In the genomic region with DNA sequence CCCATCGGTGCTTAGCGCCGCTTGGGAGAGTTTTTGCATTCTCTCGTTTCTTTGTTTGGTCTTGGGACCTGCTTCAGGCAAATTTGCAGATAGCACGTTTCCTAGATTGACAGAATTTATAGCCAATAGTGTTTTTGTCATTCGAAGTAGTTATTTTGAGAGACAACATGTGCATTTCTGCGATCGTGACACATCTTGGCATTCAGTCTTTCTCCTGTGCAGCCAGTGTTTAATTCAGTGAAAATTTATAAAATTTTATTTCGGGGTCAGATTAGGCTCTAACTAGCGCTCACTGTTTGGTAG, we compare ENCODE assay signal across 8 cellular contexts. TPM values are rescaled to one million over a fixed set of nuclear protein-coding genes. Genes with fewer than 3 reads are reported as not detected.
DNase-seq lines count a peak whose midpoint lies in the region; ATAC-seq, FAIRE-seq and TF ChIP-seq lines count a peak whose summit lies in the region.

No MANE protein-coding gene starts in this region.

- ATAC-seq in GM18502 (IDR thresholded peaks at IDR 0.05; ENCODE audit: poor library complexity, unreplicated experiment) (peak; percentile 45), HG02610 (IDR thresholded peaks at IDR 0.05; ENCODE audit: unreplicated experiment) (peak; percentile 26), pancreas (no peak), omental fat pad (ENCODE audit: low FRiP score) (no peak), HG03039 (IDR thresholded peaks at IDR 0.05; ENCODE audit: unreplicated experiment) (no peak)

- intact Hi-C loops in pancreas (cut with DNase I) = no loop called here

- DNase-seq in RKO (ENCODE audit: low spot score) (peak; percentile 71), erythroblast (lab: John Stamatoyannopoulos, UW) (peak; percentile 74 to 81), pancreas (no peak), SW 1271 (lab: John Stamatoyannopoulos, UW) (no peak), omental fat pad (ENCODE audit: low spot score) (no peak)

- TF ChIP-seq CTCF in pancreas (IDR thresholded peaks at IDR 0.05) (no peak), omental fat pad (IDR thresholded peaks at IDR 0.05) (no peak)

- peaks cover 0 to under 1% (median 0%) of the 10 kb centered on the region in 3 donors for H3K36me3 ChIP-seq in pancreas

- WGBS in pancreas, 2 donors = 1 to 2% methylated on average over 10 of the region's 10 CpGs

- peaks cover 0 to 13% (median 10%) of the 10 kb centered on the region in 3 donors for H3K4me1 ChIP-seq in pancreas

- H3K4me3 ChIP-seq in pancreas = peak overlapping the region; percentile 66 to 95 (median 92)

- no peaks in the 10 kb centered on the region for H3K9me3 ChIP-seq in pancreas

- FAIRE-seq in pancreas (lab: Jason Lieb, UNC) = no peak

- H3K27me3 ChIP-seq in pancreas = no peaks in the 10 kb centered on the region

- TF ChIP-seq POLR2A in erythroblast (IDR thresholded peaks at IDR 0.05; ENCODE audit: low read length) = no peak

- peak overlapping the region; percentile 76 to 94 (median 88) for H3K27ac ChIP-seq in pancreas

RNA-seq across cellular contexts. Expression of a gene that starts 0.8 kb away (rescaled TPM):
- total RNA-seq in pancreas (10 to 100 TPM; 25.7 to 46.7 (median 36.6) TPM), omental fat pad (10 to 100 TPM; 31.2 to 41.8 (median 34.1) TPM)
- 10 to 100 TPM; 17.7 to 19.4 TPM for polyA plus RNA-seq in pancreas

Comparison
In these comparisons a context has a peak if more than half of its experiments do, and no peak if none do; other contexts are left out.
1. ATAC-seq: peak in GM18502 (single experiment) and HG02610 (single experiment); none in pancreas (0 of 4), omental fat pad (single experiment) and HG03039 (single experiment).
2. DNase-seq: peak in RKO (single experiment) and erythroblast (2 of 2); none in pancreas (0 of 6), SW 1271 (0 of 2) and omental fat pad (single experiment).